In genomic region chr6:17640477-17640917, GRCh38 we compare ENCODE assay signal across 17 cellular contexts. TPM values are rescaled to one million over a fixed set of nuclear protein-coding genes. Genes with fewer than 3 reads are reported as not detected.
A peak's percentile ranks its signal among the peaks of the same experiment; 100 is the strongest.
DNase-seq lines count a peak whose midpoint lies in the region; ATAC-seq and TF ChIP-seq lines count a peak whose summit lies in the region.
"Had no signal": no experiment of that assay in that cellular context is flagged by ENCODE, and none has a peak within 500 bp of the region (broad histone marks: within the 10 kb centered on the region; RNA-seq: fewer than 3 reads in every experiment).

No MANE protein-coding gene starts in this region.

- H3K36me3 Mint-ChIP-seq in WTC11 (peaks cover 83% of the 10 kb centered on the region), T-cell (peaks cover 62% of the 10 kb centered on the region)

- TF ChIP-seq CTCF in AG10803 (conservative IDR thresholded peaks at IDR 0.05; ENCODE audit: low read length) = no peak
- TF ChIP-seq CTCF in WTC11 (IDR thresholded peaks at IDR 0.05) = no peak

- POLR2A ChIA-PET in WTC11 (lab: Charles Lee) (no interaction called here), T-cell (lab: Charles Lee) (interaction anchor here in 1 of 2 donors (0.6 kb wide), 1 partner anchor 66 kb away, joined by 3 read pairs; no protein-coding TSS in a partner anchor)

- no peak for ATAC-seq in WTC11
- no peak for ATAC-seq in GM21786 (IDR thresholded peaks at IDR 0.05; ENCODE audit: unreplicated experiment)
- ATAC-seq in T-cell (replicated peaks in 1 of 4) = no peak
- no peak for ATAC-seq in HG03565 (IDR thresholded peaks at IDR 0.05; ENCODE audit: unreplicated experiment)
- ATAC-seq: left colon, right cardiac atrium had no signal

- peak; percentile 57 for DNase-seq in AG10803 (ENCODE audit: low read depth)
- DNase-seq in GF-D8 (lab: John Stamatoyannopoulos, UW) = peak; percentile 28
- DNase-seq in WTC11 (ENCODE audit: low spot score) = no peak
- DNase-seq in fibroblast of the conjunctiva (ENCODE audit: low read depth) = peak; percentile 43
- DNase-seq in NCI-H128 (lab: John Stamatoyannopoulos, UW; ENCODE audit: unreplicated experiment) = no peak
- DNase-seq in T-cell = no peak
- DNase-seq: activated CD8-positive, alpha-beta memory T cell treated with anti-CD3 and anti-CD28 coated beads, Interleukin-2, amount 50 U/mL, for 4 hours; CD4-positive, CD25-positive, alpha-beta regulatory T cell; dermis blood vessel endothelial cell; left colon; NCI-H1930; NCI-H774; right cardiac atrium; SJCRH30 had no signal

- no peak overlapping the region for H3K4me3 ChIP-seq in AG10803 (ENCODE audit: low read length)
- H3K4me3 ChIP-seq: SJCRH30 had no signal

- H3K27me3 Mint-ChIP-seq in WTC11 (ENCODE audit: low read depth) = no peaks in the 10 kb centered on the region
- no peaks in the 10 kb centered on the region for H3K27me3 Mint-ChIP-seq in T-cell
- H3K27me3 Mint-ChIP-seq: CD4-positive, CD25-positive, alpha-beta regulatory T cell had no signal

- H3K9me3 Mint-ChIP-seq in WTC11 = no peaks in the 10 kb centered on the region
- H3K9me3 Mint-ChIP-seq in T-cell = no peaks in the 10 kb centered on the region
- H3K9me3 Mint-ChIP-seq: CD4-positive, CD25-positive, alpha-beta regulatory T cell had no signal

- CTCF ChIA-PET in WTC11 (lab: Charles Lee) (no interaction called here), T-cell (lab: Charles Lee) (no interaction called here)

- no peak overlapping the region for H3K4me3 Mint-ChIP-seq in WTC11
- H3K4me3 Mint-ChIP-seq in T-cell = no peak overlapping the region
- H3K4me3 Mint-ChIP-seq: CD4-positive, CD25-positive, alpha-beta regulatory T cell; nephron had no signal

- H3K4me1 Mint-ChIP-seq in WTC11 (no peaks in the 10 kb centered on the region), T-cell (peaks cover 15 to 19% (median 16%) of the 10 kb centered on the region in 3 donors)
- H3K4me1 Mint-ChIP-seq: nephron had no signal

- H3K27ac Mint-ChIP-seq in WTC11 (peak overlapping the region; percentile 48; the same call in 1 of the 2 replicates), T-cell (peak overlapping the region in 1 of 2 donors; percentile 49)
- H3K27ac Mint-ChIP-seq: nephron had no signal

TF ChIP-seq in WTC11, 78 proteins besides CTCF, POLR2A, EP300 and RAD21:
- TF ChIP-seq, protein P1, sequence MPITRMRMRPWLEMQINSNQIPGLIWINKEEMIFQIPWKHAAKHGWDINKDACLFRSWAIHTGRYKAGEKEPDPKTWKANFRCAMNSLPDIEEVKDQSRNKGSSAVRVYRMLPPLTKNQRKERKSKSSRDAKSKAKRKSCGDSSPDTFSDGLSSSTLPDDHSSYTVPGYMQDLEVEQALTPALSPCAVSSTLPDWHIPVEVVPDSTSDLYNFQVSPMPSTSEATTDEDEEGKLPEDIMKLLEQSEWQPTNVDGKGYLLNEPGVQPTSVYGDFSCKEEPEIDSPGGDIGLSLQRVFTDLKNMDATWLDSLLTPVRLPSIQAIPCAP (CRISPR knock-in tag; IDR thresholded peaks at IDR 0.05) = no peak
- peak; percentile 91 for TF ChIP-seq GABPB1 (CRISPR knock-in tag; IDR thresholded peaks at IDR 0.05)

RNA-seq across cellular contexts. Expression of gene FAM8A1, which starts 40.4 kb away (rescaled TPM):
- 8.5 to 10.3 TPM (median 9.4 TPM) in 3 replicates for total RNA-seq in WTC11 (2021)
- 10 to 100 TPM; 16.1 to 21.8 (median 16.7) TPM for total RNA-seq in T-cell

Comparison
In these comparisons a context has a peak if more than half of its experiments do, and no peak if none do; other contexts are left out.
1. DNase-seq: peak in AG10803 (single experiment), GF-D8 (single experiment) and fibroblast of the conjunctiva (single experiment); none in WTC11 (single experiment), NCI-H128 (single experiment) and T-cell (0 of 34).